11 cellular contexts compared by ENCODE assay signal in genomic region chr3:124985358-124985757, GRCh38. TPM values are rescaled to one million over a fixed set of nuclear protein-coding genes. Genes with fewer than 3 reads are reported as not detected.
DNase-seq lines count a peak whose midpoint lies in the region; ATAC-seq, FAIRE-seq and TF ChIP-seq lines count a peak whose summit lies in the region.
"Had no signal": no experiment of that assay in that cellular context is flagged by ENCODE, and none has a peak within 500 bp of the region (broad histone marks: within the 10 kb centered on the region; RNA-seq: fewer than 3 reads in every experiment).

No MANE protein-coding gene starts in this region.

- peaks cover 18% of the 10 kb centered on the region for H3K4me1 ChIP-seq in astrocyte (ENCODE audit: insufficient read depth, low read length)
- peaks cover 18 to 36% (median 30%) of the 10 kb centered on the region in 4 donors for H3K4me1 ChIP-seq in transverse colon

- no peaks in the 10 kb centered on the region for H3K9me3 ChIP-seq in astrocyte (ENCODE audit: insufficient read depth, low read depth, low read length)
- no peaks in the 10 kb centered on the region for H3K9me3 ChIP-seq in transverse colon

- H3K27me3 Mint-ChIP-seq in astrocyte (ENCODE audit: low read depth, unreplicated experiment): no peaks in the 10 kb centered on the region
- H3K27me3 Mint-ChIP-seq: central memory CD8-positive, alpha-beta T cell had no signal

- H3K36me3 ChIP-seq in astrocyte (ENCODE audit: insufficient read depth, low read length): peaks cover 12% of the 10 kb centered on the region
- H3K36me3 ChIP-seq in transverse colon: peaks cover 0 to under 1% (median 0%) of the 10 kb centered on the region in 4 donors

- no peaks in the 10 kb centered on the region for H3K9me3 Mint-ChIP-seq in astrocyte (ENCODE audit: unreplicated experiment)
- H3K9me3 Mint-ChIP-seq: central memory CD8-positive, alpha-beta T cell had no signal

- H3K4me2 ChIP-seq in astrocyte (ENCODE audit: low read length): peak overlapping the region; percentile 67

- TF ChIP-seq EP300 in transverse colon (IDR thresholded peaks at IDR 0.05; ENCODE audit: low read depth): no peak

- H3K27ac ChIP-seq in astrocyte (ENCODE audit: low read depth, low read length) (peak overlapping the region; percentile 92), transverse colon (peak overlapping the region; percentile 67 to 78 (median 77))

- peaks cover 11% of the 10 kb centered on the region for H3K36me3 Mint-ChIP-seq in astrocyte (ENCODE audit: low read depth, unreplicated experiment)

- peaks cover 25% of the 10 kb centered on the region for H3K4me1 Mint-ChIP-seq in astrocyte (ENCODE audit: low read depth, unreplicated experiment)
- H3K4me1 Mint-ChIP-seq: central memory CD8-positive, alpha-beta T cell had no signal

- H3K27ac Mint-ChIP-seq in astrocyte (ENCODE audit: unreplicated experiment): peak overlapping the region; percentile 92

- peak; percentile 81 for DNase-seq in HT1080 (ENCODE audit: low read depth)
- peak; percentile 75 for DNase-seq in astrocyte (ENCODE audit: low read depth)
- DNase-seq in islet precursor cell: peak; percentile 58
- DNase-seq in transverse colon: no peak
- no peak for DNase-seq in activated T-cell treated with anti-CD3 and anti-CD28 coated beads for 4 hours
- DNase-seq in stimulated activated CD4-positive, alpha-beta T cell treated with anti-CD3 and anti-CD28 coated beads, Interleukin-4, amount 100 ng/mL, for 1 hour: no peak
- DNase-seq: activated CD4-positive, alpha-beta T cell treated with anti-CD3 and anti-CD28 coated beads for 1 hour; NCI-H2171 had no signal

- H3K27me3 ChIP-seq in astrocyte (ENCODE audit: insufficient read depth, low read length): no peaks in the 10 kb centered on the region
- no peaks in the 10 kb centered on the region for H3K27me3 ChIP-seq in transverse colon

- H2AFZ ChIP-seq in astrocyte (ENCODE audit: low read depth, low read length): no peak overlapping the region

- no peak for TF ChIP-seq POLR2A in transverse colon (IDR thresholded peaks at IDR 0.05)

- in situ Hi-C loops in transverse colon (cut with MboI; ENCODE audit: low pct_ligation_motif_present in 1 of 4, low pct_unique_long_range_greater_than_20kb in 1 of 4, low sequenced_read_pairs in 3 of 4): loop anchor here in 1 of 4 donors (10.0 kb wide), 1 partner anchor 61 kb away; no protein-coding TSS in a partner anchor

- H3K9ac ChIP-seq in astrocyte (ENCODE audit: low read length): peak overlapping the region; percentile 70

- FAIRE-seq in astrocyte (lab: Jason Lieb, UNC): peak; percentile 58

- peak overlapping the region; percentile 11 for H3K4me3 Mint-ChIP-seq in astrocyte (ENCODE audit: unreplicated experiment)
- H3K4me3 Mint-ChIP-seq: central memory CD8-positive, alpha-beta T cell had no signal

- no peaks in the 10 kb centered on the region for H3K79me2 ChIP-seq in astrocyte (ENCODE audit: insufficient read depth, low read length)

- no peak for TF ChIP-seq CTCF in astrocyte (IDR thresholded peaks at IDR 0.05; ENCODE audit: insufficient read depth, low read depth, low read length)
- peak in 1 of 5 experiments; percentile 9 for TF ChIP-seq CTCF in transverse colon (IDR thresholded peaks at IDR 0.05)

- no peaks in the 10 kb centered on the region for H4K20me1 ChIP-seq in astrocyte (ENCODE audit: insufficient read depth, low read length)

- H3K4me3 ChIP-seq in astrocyte (ENCODE audit: insufficient read depth, low read depth, low read length): no peak overlapping the region
- H3K4me3 ChIP-seq in transverse colon: no peak overlapping the region

- intact Hi-C loops in transverse colon (cut with DNase I; ENCODE audit: low total_unique reads): no loop called here

- WGBS in transverse colon (ENCODE audit: low coverage in 1 of 2), 2 donors: 52 to 68% methylated on average over 4 of the region's 4 CpGs

- no peak for ATAC-seq in GM21737 (IDR thresholded peaks at IDR 0.05; ENCODE audit: unreplicated experiment)

RNA-seq across cellular contexts. Expression of gene MUC13, which starts 50.8 kb away (rescaled TPM):
- 0.16 and 0.33 TPM in 2 replicates for total RNA-seq in HT1080 (2014; rRNA removed; shearing (Covaris generic))
- 0.94 and 1.1 TPM in 2 replicates for polyA plus RNA-seq in HT1080 (2015; cell fraction: cytosol; rRNA removed)
- 1.4 and 2.2 TPM in 2 replicates for polyA plus RNA-seq in HT1080 (2015; cell fraction: nucleus; rRNA removed)
- total RNA-seq in astrocyte (not detected in 2 replicates), transverse colon (100 to 1,000 TPM in 3 of 4 donors, 10 to 100 TPM in 1; 37.8 to 700 (median 401) TPM)
- polyA plus RNA-seq: neural cell had no signal

Comparison
In these comparisons a context has a peak if more than half of its experiments do, and no peak if none do; other contexts are left out.
1. DNase-seq: peak in HT1080 (single experiment), astrocyte (single experiment) and islet precursor cell (single experiment); none in transverse colon (single experiment), activated T-cell treated with anti-CD3 and anti-CD28 coated beads for 4 hours (single experiment) and stimulated activated CD4-positive, alpha-beta T cell treated with anti-CD3 and anti-CD28 coated beads, Interleukin-4, amount 100 ng/mL, for 1 hour (single experiment).
2. RNA of gene MUC13, which starts 50.8 kb away (total RNA-seq): 37.8 to 700 TPM in transverse colon; 0.16 to 0.33 TPM in HT1080 and not detected in astrocyte; every median in the first group is over 10 times any median in the second.